Comparison of ENCODE assay signal across 10 cellular contexts in genomic region chr15:70023769-70024491, GRCh38.
DNase-seq lines count a peak whose midpoint lies in the region; ATAC-seq and FAIRE-seq lines count a peak whose summit lies in the region.
"Had no signal": no experiment of that assay in that cellular context is flagged by ENCODE, and none has a peak within 500 bp of the region (broad histone marks: within the 10 kb centered on the region; RNA-seq: fewer than 3 reads in every experiment).

No MANE protein-coding gene starts in this region.

- H3K27me3 ChIP-seq in SJCRH30 (no peaks in the 10 kb centered on the region), stomach smooth muscle (ENCODE audit: control insufficient read depth in 1 of 2, insufficient read depth in 2 of 2, low read length in 2 of 2) (no peaks in the 10 kb centered on the region)

- DNase-seq in NCI-H2029 (lab: John Stamatoyannopoulos, UW) (peak; percentile 9), NCI-H2029 treated with DMSO at 0.1 percent for 48 hours (lab: John Stamatoyannopoulos, UW) (no peak), SJCRH30 (peak; percentile 35 to 62), Right ventricle myocardium inferior (ENCODE audit: missing footprints) (no peak), RCC 7860 (ENCODE audit: low spot score) (no peak), GF-D8 (lab: John Stamatoyannopoulos, UW) (no peak)
- DNase-seq: stimulated activated CD4-positive, alpha-beta T cell treated with anti-CD3 and anti-CD28 coated beads, Interleukin-12 subunit alpha, Interleukin-12 subunit beta, amount 100 ng/mL, for 4 hours had no signal

- intact Hi-C loops in Right ventricle myocardium inferior (cut with DNase I): loop anchor here (10.0 kb wide), 1 partner anchor 71 kb away; the partner anchor contains the start of gene TLE3

- H3K9ac ChIP-seq in stomach smooth muscle (ENCODE audit: low read length in 2 of 2): no peak overlapping the region

- peak overlapping the region; percentile 18 for H3K4me3 ChIP-seq in SJCRH30
- H3K4me3 ChIP-seq in stomach smooth muscle (ENCODE audit: low read length in 2 of 2): peak overlapping the region in 1 of 2 donors; percentile 40
- H3K4me3 ChIP-seq: A549 had no signal

- no peaks in the 10 kb centered on the region for H3K36me3 ChIP-seq in SJCRH30
- H3K36me3 ChIP-seq in stomach smooth muscle (ENCODE audit: control insufficient read depth in 2 of 2, insufficient read depth in 2 of 2, low read length in 2 of 2): no peaks in the 10 kb centered on the region

- H3K9me3 ChIP-seq in SJCRH30 (replicated peaks): no peaks in the 10 kb centered on the region
- no peaks in the 10 kb centered on the region for H3K9me3 ChIP-seq in stomach smooth muscle (ENCODE audit: control insufficient read depth in 2 of 2, low read length in 2 of 2)
- H3K9me3 ChIP-seq: A549 had no signal

- no peak for FAIRE-seq in RCC 7860 (lab: Jason Lieb, UNC)
- FAIRE-seq: A549 had no signal

- H3K27ac ChIP-seq in SJCRH30 (peak overlapping the region; percentile 27), stomach smooth muscle (ENCODE audit: low read length) (peak overlapping the region; percentile 24)
- H3K27ac ChIP-seq: A549 had no signal

- ATAC-seq in Right ventricle myocardium inferior: peak; percentile 61
- ATAC-seq in HG02798 (IDR thresholded peaks at IDR 0.05; ENCODE audit: poor library complexity, unreplicated experiment): no peak

- H3K4me1 ChIP-seq in SJCRH30 (peaks cover 43% of the 10 kb centered on the region), stomach smooth muscle (ENCODE audit: control insufficient read depth, insufficient read depth, low read length) (peaks cover 37% of the 10 kb centered on the region)
- H3K4me1 ChIP-seq: A549 had no signal

Comparison
In these comparisons a context has a peak if more than half of its experiments do, and no peak if none do; other contexts are left out.
1. DNase-seq: peak in NCI-H2029 (single experiment) and SJCRH30 (2 of 2); none in NCI-H2029 treated with DMSO at 0.1 percent for 48 hours (single experiment), Right ventricle myocardium inferior (single experiment), RCC 7860 (single experiment) and GF-D8 (single experiment).